ENCODE assay signal across 9 cellular contexts in the genomic region with DNA sequence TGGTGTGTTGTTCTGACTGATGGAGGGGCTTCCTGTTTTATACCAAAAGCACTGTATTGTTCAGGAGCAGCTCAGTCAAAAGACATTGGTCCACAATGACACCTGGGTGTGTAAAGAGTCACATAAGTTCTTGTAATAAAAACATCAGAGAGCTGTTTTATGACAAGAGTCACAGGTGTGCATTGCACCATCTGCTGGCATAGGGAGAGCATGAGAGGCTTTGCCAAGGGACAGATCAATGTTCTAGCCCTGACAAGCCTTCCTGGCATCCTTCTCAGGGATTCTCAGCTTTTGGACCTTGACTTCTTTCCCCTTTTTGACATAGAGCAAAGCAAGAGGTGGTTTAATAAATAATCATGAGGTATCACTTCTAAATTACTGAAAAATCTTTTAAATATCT. TPM values are rescaled to one million over a fixed set of nuclear protein-coding genes. Genes with fewer than 3 reads are reported as not detected.
DNase-seq lines count a peak whose midpoint lies in the region; ATAC-seq, FAIRE-seq and TF ChIP-seq lines count a peak whose summit lies in the region.
"Had no signal": no experiment of that assay in that cellular context is flagged by ENCODE, and none has a peak within 500 bp of the region (broad histone marks: within the 10 kb centered on the region; RNA-seq: fewer than 3 reads in every experiment).

No MANE protein-coding gene starts in this region.

- TF ChIP-seq POLR2A in HepG2 (IDR thresholded peaks at IDR 0.05; ENCODE audit: insufficient read depth in 1 of 2, low read depth in 2 of 2, low read length in 2 of 2), result no peak

- no peaks in the 10 kb centered on the region for H3K36me3 ChIP-seq in HepG2 (replicated peaks in 1 of 2; ENCODE audit: control insufficient read depth in 1 of 2, insufficient read depth in 2 of 2, low read length in 2 of 2)

- CTCF ChIA-PET in HepG2 (lab: Yijun Ruan, JAX; ENCODE audit: low intra/inter-chr PET ratio, low total read pairs), result no interaction called here

- H3K4me1 ChIP-seq in HepG2 (ENCODE audit: insufficient read depth, low read length), result no peaks in the 10 kb centered on the region

- H3K9me3 Mint-ChIP-seq in activated T-cell treated with anti-CD3 and anti-CD28 coated beads, Interleukin-2, amount 50 U/mL, for 4 hours, result no peaks in the 10 kb centered on the region

- H3K4me2 ChIP-seq in HepG2 (ENCODE audit: low read depth, low read length), result no peak overlapping the region

- no peak overlapping the region for H2AFZ ChIP-seq in HepG2 (ENCODE audit: low read length)

- H3K27me3 ChIP-seq in HepG2 (ENCODE audit: control insufficient read depth in 1 of 2, insufficient read depth in 2 of 2, low read length in 2 of 2), result no peaks in the 10 kb centered on the region

- no peaks in the 10 kb centered on the region for H4K20me1 ChIP-seq in HepG2 (ENCODE audit: insufficient read depth, low read length)

- H3K79me2 ChIP-seq in HepG2 (ENCODE audit: insufficient read depth, low read length), result no peaks in the 10 kb centered on the region

- no peaks in the 10 kb centered on the region for H3K36me3 Mint-ChIP-seq in activated T-cell treated with anti-CD3 and anti-CD28 coated beads, Interleukin-2, amount 50 U/mL, for 4 hours (ENCODE audit: insufficient read depth)

- no peak for TF ChIP-seq RAD21 in HepG2 (CRISPR knock-in tag; IDR thresholded peaks at IDR 0.05)

- H3K27me3 Mint-ChIP-seq in activated T-cell treated with anti-CD3 and anti-CD28 coated beads, Interleukin-2, amount 50 U/mL, for 4 hours (ENCODE audit: low read depth), result no peaks in the 10 kb centered on the region

- intact Hi-C loops in HepG2 (cut with micrococcal nuclease; ENCODE audit: unreplicated experiment), result no loop called here

- no peak overlapping the region for H3K4me3 Mint-ChIP-seq in activated T-cell treated with anti-CD3 and anti-CD28 coated beads, Interleukin-2, amount 50 U/mL, for 4 hours

- DNase-seq in D341Med (ENCODE audit: low spot score) (peak; percentile 52), HepG2 (ENCODE audit: low spot score) (peak; percentile 2), GOT3 (lab: John Stamatoyannopoulos, UW) (no peak)
- peak; percentile 87 for DNase-seq in Jurkat, Clone E6-1 (ENCODE audit: low read depth, low spot score)
- no peak for DNase-seq in activated T-cell treated with anti-CD3 and anti-CD28 coated beads, Interleukin-2, amount 50 U/mL, for 4 hours
- no peak for DNase-seq in activated CD8-positive, alpha-beta memory T cell treated with anti-CD3 and anti-CD28 coated beads, Interleukin-2, amount 50 U/mL, for 4 hours

- H3K9ac ChIP-seq in HepG2 (ENCODE audit: insufficient read depth, low read depth, low read length), result no peak overlapping the region

- no TSS peak for BruUV-seq in HepG2 (replicated peaks; lab: Mats Ljungman, UMichigan)

- H3K9me3 ChIP-seq in HepG2 (ENCODE audit: low read length), result no peaks in the 10 kb centered on the region

- POLR2A ChIA-PET in HepG2 (lab: Yijun Ruan, JAX), result no interaction called here

- no peak for FAIRE-seq in HepG2 (lab: Jason Lieb, UNC)

- H3K4me1 Mint-ChIP-seq in activated T-cell treated with anti-CD3 and anti-CD28 coated beads, Interleukin-2, amount 50 U/mL, for 4 hours (ENCODE audit: low read depth), result no peaks in the 10 kb centered on the region

- H3K4me3 ChIP-seq in Jurkat, Clone E6-1 (ENCODE audit: low read length), result no peak overlapping the region
- no peak overlapping the region for H3K4me3 ChIP-seq in HepG2 (replicated peaks in 1 of 3; ENCODE audit: insufficient read depth in 1 of 3, low read depth in 2 of 3, low read length in 3 of 3)

- no peak for TF ChIP-seq EP300 in HepG2 (IDR thresholded peaks at IDR 0.05; ENCODE audit: low read depth in 2 of 2, low read length in 2 of 2)
- TF ChIP-seq EP300 in HepG2 (CRISPR knock-in tag; IDR thresholded peaks at IDR 0.05; ENCODE audit: borderline replicate concordance), result no peak

- peak; percentile 24; the same call in 1 of the 2 replicates for TF ChIP-seq CTCF in HepG2 (CRISPR knock-in tag; IDR thresholded peaks at IDR 0.05)

- ATAC-seq in SK-N-SH treated with all-trans-retinoic acid at 6 μM for 48 hours (peak; percentile 48; the same call in 2 of the 3 replicates), HepG2 (peak; percentile 57), GM18861 (IDR thresholded peaks at IDR 0.05; ENCODE audit: unreplicated experiment) (no peak)
- ATAC-seq in activated T-cell treated with anti-CD3 and anti-CD28 coated beads, Interleukin-2, amount 50 U/mL, for 4 hours, result no peak

- in situ Hi-C loops in HepG2 (cut with HindIII; ENCODE audit: extremely low pct_ligation_motif_present, low pct_unique_long_range_greater_than_20kb), result no loop called here

- H3K27ac ChIP-seq in HepG2 (ENCODE audit: extremely low read length, insufficient read depth, low read length), result no peak overlapping the region

TF ChIP-seq in SK-N-SH treated with all-trans-retinoic acid at 6 μM for 48 hours, 23 proteins besides CTCF, POLR2A, EP300 and RAD21 (continues in another document):
- TF ChIP-seq, protein P1, sequence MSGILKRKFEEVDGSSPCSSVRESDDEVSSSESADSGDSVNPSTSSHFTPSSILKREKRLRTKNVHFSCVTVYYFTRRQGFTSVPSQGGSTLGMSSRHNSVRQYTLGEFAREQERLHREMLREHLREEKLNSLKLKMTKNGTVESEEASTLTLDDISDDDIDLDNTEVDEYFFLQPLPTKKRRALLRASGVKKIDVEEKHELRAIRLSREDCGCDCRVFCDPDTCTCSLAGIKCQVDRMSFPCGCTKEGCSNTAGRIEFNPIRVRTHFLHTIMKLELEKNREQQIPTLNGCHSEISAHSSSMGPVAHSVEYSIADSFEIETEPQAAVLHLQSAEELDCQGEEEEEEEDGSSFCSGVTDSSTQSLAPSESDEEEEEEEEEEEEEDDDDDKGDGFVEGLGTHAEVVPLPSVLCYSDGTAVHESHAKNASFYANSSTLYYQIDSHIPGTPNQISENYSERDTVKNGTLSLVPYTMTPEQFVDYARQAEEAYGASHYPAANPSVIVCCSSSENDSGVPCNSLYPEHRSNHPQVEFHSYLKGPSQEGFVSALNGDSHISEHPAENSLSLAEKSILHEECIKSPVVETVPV (CRISPR knock-in tag; IDR thresholded peaks at IDR 0.05), result no peak

TF ChIP-seq in HepG2, 621 proteins besides CTCF, POLR2A, EP300 and RAD21 (continues in another document):
- TF ChIP-seq SMC3 (IDR thresholded peaks at IDR 0.05; ENCODE audit: low read length), result peak; percentile 4; the same call in 1 of the 2 replicates
- TF ChIP-seq STAG1 (CRISPR knock-in tag; IDR thresholded peaks at IDR 0.05), result peak; percentile 26; the same call in 1 of the 2 replicates
- TF ChIP-seq, protein P2, sequence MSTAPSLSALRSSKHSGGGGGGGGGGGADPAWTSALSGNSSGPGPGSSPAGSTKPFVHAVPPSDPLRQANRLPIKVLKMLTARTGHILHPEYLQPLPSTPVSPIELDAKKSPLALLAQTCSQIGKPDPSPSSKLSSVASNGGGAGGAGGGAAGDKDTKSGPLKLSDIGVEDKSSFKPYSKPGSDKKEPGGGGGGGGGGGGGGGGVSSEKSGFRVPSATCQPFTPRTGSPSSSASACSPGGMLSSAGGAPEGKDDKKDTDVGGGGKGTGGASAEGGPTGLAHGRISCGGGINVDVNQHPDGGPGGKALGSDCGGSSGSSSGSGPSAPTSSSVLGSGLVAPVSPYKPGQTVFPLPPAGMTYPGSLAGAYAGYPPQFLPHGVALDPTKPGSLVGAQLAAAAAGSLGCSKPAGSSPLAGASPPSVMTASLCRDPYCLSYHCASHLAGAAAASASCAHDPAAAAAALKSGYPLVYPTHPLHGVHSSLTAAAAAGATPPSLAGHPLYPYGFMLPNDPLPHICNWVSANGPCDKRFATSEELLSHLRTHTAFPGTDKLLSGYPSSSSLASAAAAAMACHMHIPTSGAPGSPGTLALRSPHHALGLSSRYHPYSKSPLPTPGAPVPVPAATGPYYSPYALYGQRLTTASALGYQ (CRISPR knock-in tag; IDR thresholded peaks at IDR 0.05), result no peak
- TF ChIP-seq, protein P3, sequence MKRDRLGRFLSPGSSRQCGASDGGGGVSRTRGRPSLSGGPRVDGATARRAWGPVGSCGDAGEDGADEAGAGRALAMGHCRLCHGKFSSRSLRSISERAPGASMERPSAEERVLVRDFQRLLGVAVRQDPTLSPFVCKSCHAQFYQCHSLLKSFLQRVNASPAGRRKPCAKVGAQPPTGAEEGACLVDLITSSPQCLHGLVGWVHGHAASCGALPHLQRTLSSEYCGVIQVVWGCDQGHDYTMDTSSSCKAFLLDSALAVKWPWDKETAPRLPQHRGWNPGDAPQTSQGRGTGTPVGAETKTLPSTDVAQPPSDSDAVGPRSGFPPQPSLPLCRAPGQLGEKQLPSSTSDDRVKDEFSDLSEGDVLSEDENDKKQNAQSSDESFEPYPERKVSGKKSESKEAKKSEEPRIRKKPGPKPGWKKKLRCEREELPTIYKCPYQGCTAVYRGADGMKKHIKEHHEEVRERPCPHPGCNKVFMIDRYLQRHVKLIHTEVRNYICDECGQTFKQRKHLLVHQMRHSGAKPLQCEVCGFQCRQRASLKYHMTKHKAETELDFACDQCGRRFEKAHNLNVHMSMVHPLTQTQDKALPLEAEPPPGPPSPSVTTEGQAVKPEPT (CRISPR knock-in tag; IDR thresholded peaks at IDR 0.05; ENCODE audit: low read depth), result no peak
- no peak for TF ChIP-seq YEATS4 (CRISPR knock-in tag; IDR thresholded peaks at IDR 0.05; ENCODE audit: borderline replicate concordance)
- TF ChIP-seq ZNF354B (CRISPR knock-in tag; IDR thresholded peaks at IDR 0.05), result no peak

RNA-seq across cellular contexts. Expression of a gene that starts 20.5 kb away (rescaled TPM):
- 80.0 TPM for polyA plus RNA-seq in Jurkat, Clone E6-1 (2012; ENCODE audit: insufficient read depth, insufficient read length)
- total RNA-seq in HepG2 (2016; rRNA removed; fragmentation: Illumina TruSeq; extraction: Trizol), result not detected in 2 replicates
- total RNA-seq in HepG2 (2016; cell fraction: cytosol; rRNA removed; fragmentation: Illumina TruSeq; extraction: Trizol; ENCODE audit: low read depth), result not detected in 2 replicates
- total RNA-seq in HepG2 (2016; cell fraction: insoluble cytoplasmic fraction; rRNA removed; fragmentation: Illumina TruSeq; extraction: Trizol), result not detected in 2 replicates
- not detected in 2 replicates for total RNA-seq in HepG2 (2016; cell fraction: membrane; rRNA removed; fragmentation: Illumina TruSeq; extraction: Trizol)
- not detected in 2 replicates for total RNA-seq in HepG2 (2016; cell fraction: nucleus; rRNA removed; fragmentation: Illumina TruSeq; extraction: Trizol)
- polyA plus RNA-seq in HepG2 (2011; rRNA removed), result not detected in 2 replicates
- not detected in 2 replicates for polyA plus RNA-seq in HepG2 (2011; cell fraction: cytosol; rRNA removed)
- polyA plus RNA-seq in HepG2 (2011; cell fraction: nucleus; rRNA removed), result not detected in 2 replicates
- polyA plus RNA-seq in HepG2 (2012), result not detected in 2 replicates
- not detected in 2 replicates for polyA plus RNA-seq in HepG2 (2016; cell fraction: cytosol; fragmentation: Illumina TruSeq; extraction: Trizol; ENCODE audit: low read depth)
- polyA plus RNA-seq in HepG2 (2016; cell fraction: insoluble cytoplasmic fraction; fragmentation: Illumina TruSeq; extraction: Trizol; ENCODE audit: low read depth), result not detected in 2 replicates
- polyA plus RNA-seq in HepG2 (2016; cell fraction: membrane; fragmentation: Illumina TruSeq; extraction: Trizol; ENCODE audit: low read depth), result not detected in 2 replicates
- polyA plus RNA-seq in HepG2 (2016; cell fraction: nucleus; fragmentation: Illumina TruSeq; extraction: Trizol; ENCODE audit: insufficient read depth, low read depth), result not detected in 2 replicates
- not detected in 2 replicates for polyA minus RNA-seq in HepG2 (2011; rRNA and poly(A)+ RNA removed; ENCODE audit: low replicate concordance)
- not detected in 2 replicates for polyA minus RNA-seq in HepG2 (2011; cell fraction: cytosol; rRNA and poly(A)+ RNA removed)
- not detected in 2 replicates for polyA minus RNA-seq in HepG2 (2011; cell fraction: nucleus; rRNA and poly(A)+ RNA removed)
- total RNA-seq in activated T-cell treated with anti-CD3 and anti-CD28 coated beads, Interleukin-2, amount 50 U/mL, for 4 hours, result not detected
- total RNA-seq: subcutaneous adipose tissue had no signal

Comparison
In these comparisons a context has a peak if more than half of its experiments do, and no peak if none do; other contexts are left out.
1. DNase-seq: peak in D341Med (single experiment), Jurkat, Clone E6-1 (single experiment) and HepG2 (single experiment); none in activated T-cell treated with anti-CD3 and anti-CD28 coated beads, Interleukin-2, amount 50 U/mL, for 4 hours (single experiment), activated CD8-positive, alpha-beta memory T cell treated with anti-CD3 and anti-CD28 coated beads, Interleukin-2, amount 50 U/mL, for 4 hours (single experiment) and GOT3 (single experiment).
2. ATAC-seq: peak in SK-N-SH treated with all-trans-retinoic acid at 6 μM for 48 hours (single experiment) and HepG2 (single experiment); none in activated T-cell treated with anti-CD3 and anti-CD28 coated beads, Interleukin-2, amount 50 U/mL, for 4 hours (0 of 2) and GM18861 (single experiment).